ENCODE assay signal across 1 cellular context in genomic region chr5:163497315-163497714, GRCh38.
TF ChIP-seq lines count a peak whose summit lies in the region.

No MANE protein-coding gene starts in this region.

TF ChIP-seq in HepG2, 621 proteins besides CTCF, POLR2A, EP300 and RAD21:
- TF ChIP-seq ZNF550 (CRISPR knock-in tag; IDR thresholded peaks at IDR 0.05; ENCODE audit: borderline replicate concordance) (no peak), ZNF549 (CRISPR knock-in tag; IDR thresholded peaks at IDR 0.05) (no peak), AKNA (CRISPR knock-in tag; IDR thresholded peaks at IDR 0.05; ENCODE audit: borderline replicate concordance) (no peak), TRAFD1 (CRISPR knock-in tag; IDR thresholded peaks at IDR 0.05; ENCODE audit: borderline replicate concordance) (no peak), ZNF7 (CRISPR knock-in tag; IDR thresholded peaks at IDR 0.05) (no peak), ZNF570 (CRISPR knock-in tag; IDR thresholded peaks at IDR 0.05; ENCODE audit: borderline replicate concordance) (no peak), HHEX (CRISPR knock-in tag; IDR thresholded peaks at IDR 0.05) (no peak), ZNF407 (CRISPR knock-in tag; IDR thresholded peaks at IDR 0.05; ENCODE audit: not compliant biosample characterization) (no peak)
